In genomic region chr10:88735661-88736060, GRCh38 we compare ENCODE assay signal across 2 cellular contexts.
TF ChIP-seq lines count a peak whose summit lies in the region.

No MANE protein-coding gene starts in this region.

TF ChIP-seq in HCT116, 20 proteins besides CTCF, POLR2A, EP300 and RAD21:
- TF ChIP-seq ATF3 (IDR thresholded peaks at IDR 0.05) (no peak), TCF7L2 (IDR thresholded peaks at IDR 0.05; ENCODE audit: borderline replicate concordance, extremely low read depth, insufficient read depth, insufficient read length) (no peak), YY1 (IDR thresholded peaks at IDR 0.05; ENCODE audit: extremely low read depth, insufficient replicate concordance, low read depth, low read length) (no peak), ZNF274 (IDR thresholded peaks at IDR 0.05; ENCODE audit: low read depth, low read length) (no peak)

TF ChIP-seq in H1, 55 proteins besides CTCF, POLR2A, EP300 and RAD21:
- TF ChIP-seq RNF2 (IDR thresholded peaks at IDR 0.05; ENCODE audit: borderline replicate concordance, low read depth, low read length, missing control alignments, poor library complexity, severe bottlenecking) (no peak), KDM4A (IDR thresholded peaks at IDR 0.05; ENCODE audit: low read depth, low read length, severe bottlenecking) (no peak), GTF2F1 (IDR thresholded peaks at IDR 0.05; ENCODE audit: borderline replicate concordance, low read depth, low read length) (no peak), SP2 (IDR thresholded peaks at IDR 0.05; ENCODE audit: low read length) (no peak), MAFK (IDR thresholded peaks at IDR 0.05; ENCODE audit: low read depth, low read length) (peak; percentile 46; the same call in 1 of the 2 replicates), CBX8 (IDR thresholded peaks at IDR 0.05; ENCODE audit: borderline replicate concordance, low read depth, low read length) (no peak), BRCA1 (IDR thresholded peaks at IDR 0.05; ENCODE audit: low read depth, low read length) (no peak), SP1 (IDR thresholded peaks at IDR 0.05; ENCODE audit: low read depth, low read length) (no peak), MAX (IDR thresholded peaks at IDR 0.05) (no peak), KDM1A (IDR thresholded peaks at IDR 0.05; ENCODE audit: borderline replicate concordance, low read length) (no peak), BACH1 (IDR thresholded peaks at IDR 0.05; ENCODE audit: low read length) (peak; percentile 58; the same call in 1 of the 2 replicates), RXRA (IDR thresholded peaks at IDR 0.05; ENCODE audit: insufficient read depth, low read depth, low read length) (no peak), CHD1 (IDR thresholded peaks at IDR 0.05; ENCODE audit: low read depth, low read length) (no peak)
